ENCODE assay signal across 8 cellular contexts in the genomic region with DNA sequence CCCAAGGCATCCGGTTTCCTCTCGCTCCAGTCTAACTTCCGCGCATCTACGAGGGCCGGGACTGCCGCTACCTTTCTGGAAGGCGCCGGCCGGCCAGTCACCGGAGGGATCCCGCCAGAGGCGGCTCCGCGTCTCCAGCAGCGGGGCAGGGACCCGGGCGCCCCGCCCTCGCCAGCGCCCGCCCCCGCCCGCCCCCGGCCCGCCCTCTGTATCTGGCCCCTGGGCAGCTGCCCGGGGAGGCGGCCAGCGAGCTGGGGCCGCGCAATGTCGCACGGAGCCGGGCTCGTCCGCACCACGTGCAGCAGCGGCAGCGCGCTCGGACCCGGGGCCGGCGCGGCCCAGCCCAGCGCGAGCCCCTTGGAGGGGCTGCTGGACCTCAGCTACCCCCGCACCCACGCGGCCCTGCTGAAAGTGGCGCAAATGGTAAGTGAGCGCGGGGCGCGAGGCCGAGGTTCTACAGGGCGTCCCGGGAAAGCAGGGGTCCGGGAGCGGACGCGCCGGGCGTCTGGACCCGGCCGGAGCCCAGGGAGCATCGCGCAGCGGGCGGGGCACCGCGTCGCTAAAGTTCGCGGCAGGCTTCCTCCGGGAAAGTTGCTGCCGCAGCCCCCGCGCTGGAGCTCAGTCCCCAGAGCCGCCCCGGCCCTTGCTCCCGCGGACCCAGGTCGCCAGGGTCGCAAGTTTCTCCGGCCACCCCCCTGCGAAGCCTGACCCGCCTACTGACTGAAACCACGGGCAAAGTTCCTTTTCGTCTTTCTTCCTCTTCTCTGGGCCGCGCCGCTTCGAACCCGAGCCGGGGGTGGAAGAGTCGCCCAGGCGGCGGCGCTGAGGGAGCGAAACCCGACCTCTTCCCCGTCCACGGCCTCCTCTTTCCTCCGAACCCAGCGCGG. TPM values are rescaled to one million over a fixed set of nuclear protein-coding genes. Genes with fewer than 3 reads are reported as not detected.
A peak's percentile ranks its signal among the peaks of the same experiment; 100 is the strongest.
DNase-seq lines count a peak whose midpoint lies in the region; ATAC-seq, FAIRE-seq and TF ChIP-seq lines count a peak whose summit lies in the region.

A gene with protein sequence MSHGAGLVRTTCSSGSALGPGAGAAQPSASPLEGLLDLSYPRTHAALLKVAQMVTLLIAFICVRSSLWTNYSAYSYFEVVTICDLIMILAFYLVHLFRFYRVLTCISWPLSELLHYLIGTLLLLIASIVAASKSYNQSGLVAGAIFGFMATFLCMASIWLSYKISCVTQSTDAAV (plus strand): TSS at position 211 of the 887 bp plus-strand sequence. CDS start 54 bp downstream, at position 265.

- 2 to 4% methylated on average over 9 to 71 of the region's 107 CpGs for WGBS in body of pancreas, 2 donors
- whole genome bisulfite sequencing in small intestine, 3 donors, result 1% methylated on average over 88 to 107 of the region's 107 CpGs

- H3K27me3 ChIP-seq in BE2C (no peaks in the 10 kb centered on the region), HUES48 (ENCODE audit: control insufficient read depth, insufficient read depth, low read length) (peaks cover 17% of the 10 kb centered on the region), body of pancreas (no peaks in the 10 kb centered on the region), small intestine (ENCODE audit: control insufficient read depth in 2 of 2, insufficient read depth in 2 of 2, low read length in 2 of 2) (no peaks in the 10 kb centered on the region)

- no peaks in the 10 kb centered on the region for H3K9me3 ChIP-seq in BE2C
- H3K9me3 ChIP-seq in HUES48 (ENCODE audit: control insufficient read depth, insufficient read depth, low read length), result no peaks in the 10 kb centered on the region
- H3K9me3 ChIP-seq in body of pancreas, result no peaks in the 10 kb centered on the region
- H3K9me3 ChIP-seq in iPS-18c (ENCODE audit: control insufficient read depth, insufficient read depth, low read length), result no peaks in the 10 kb centered on the region
- H3K9me3 ChIP-seq in small intestine (ENCODE audit: control insufficient read depth, low read depth), result no peaks in the 10 kb centered on the region

- peak; percentile 58 for ATAC-seq in GM19455 (IDR thresholded peaks at IDR 0.05; ENCODE audit: unreplicated experiment)
- peak; percentile 92 for ATAC-seq in body of pancreas
- ATAC-seq in HG03280 (IDR thresholded peaks at IDR 0.05; ENCODE audit: unreplicated experiment), result no peak

- H3K36me3 ChIP-seq in BE2C (no peaks in the 10 kb centered on the region), HUES48 (ENCODE audit: control insufficient read depth, insufficient read depth, low read length) (peaks cover 4% of the 10 kb centered on the region; the same call in 1 of the 2 replicates), body of pancreas (replicated peaks in 1 of 2; ENCODE audit: insufficient read depth in 1 of 2, low read depth in 2 of 2) (no peaks in the 10 kb centered on the region), small intestine (ENCODE audit: control insufficient read depth in 2 of 2, insufficient read depth in 2 of 2, low read length in 2 of 2) (no peaks in the 10 kb centered on the region)

- H3K27ac ChIP-seq in HUES48 (ENCODE audit: low read depth, low read length) (peak within 1 kb of the TSS; percentile 44), body of pancreas (peak within 1 kb of the TSS; percentile 57 to 89 (median 80)), small intestine (ENCODE audit: low read depth in 1 of 2, low read length in 1 of 2) (peak within 1 kb of the TSS; percentile 77 to 88)

- TF ChIP-seq POLR2A in body of pancreas (IDR thresholded peaks at IDR 0.05), result peak; percentile 52 to 60 (median 56)

- H3K4me3 ChIP-seq in BE2C (ENCODE audit: low read depth, low read length) (peak within 1 kb of the TSS; percentile 72), HUES48 (ENCODE audit: low read depth, low read length) (peak within 1 kb of the TSS; percentile 74), body of pancreas (peak within 1 kb of the TSS; percentile 33 to 40), iPS-18c (ENCODE audit: insufficient read depth, low read depth, low read length) (peak within 1 kb of the TSS; percentile 86), small intestine (ENCODE audit: low read depth in 1 of 2, low read length in 2 of 2) (peak within 1 kb of the TSS; percentile 75 to 78)

- no peak for FAIRE-seq in small intestine (lab: Jason Lieb, UNC)

- TF ChIP-seq CTCF in BE2C (IDR thresholded peaks at IDR 0.05; ENCODE audit: low read depth, low read length) (no peak), body of pancreas (IDR thresholded peaks at IDR 0.05) (no peak)

- intact Hi-C loops in body of pancreas (cut with DNase I), result no loop called here

- no peaks in the 10 kb centered on the region for H3K4me1 ChIP-seq in BE2C
- H3K4me1 ChIP-seq in HUES48 (ENCODE audit: control insufficient read depth, insufficient read depth, low read length), result peaks cover 5% of the 10 kb centered on the region; the same call in 1 of the 2 replicates
- peaks cover 10% of the 10 kb centered on the region for H3K4me1 ChIP-seq in body of pancreas
- no peaks in the 10 kb centered on the region for H3K4me1 ChIP-seq in small intestine (ENCODE audit: control insufficient read depth in 2 of 2, insufficient read depth in 1 of 2, low read depth in 1 of 2, low read length in 1 of 2)

- DNase-seq in BE2C (peak; percentile 61), T1000 (lab: John Stamatoyannopoulos, UW) (peak; percentile 54), body of pancreas (peak; percentile 74 to 82 (median 79)), small intestine (peak; percentile 44)

- H3K9ac ChIP-seq in HUES48 (ENCODE audit: low read depth, low read length), result peak within 1 kb of the TSS; percentile 77

RNA-seq across cellular contexts. Expression of the gene that starts here (rescaled TPM):
- 15.5 TPM for polyA plus RNA-seq in BE2C (2012; ENCODE audit: insufficient read depth, insufficient read length, low read depth)
- 10 to 100 TPM; 23.3 to 51.1 TPM for total RNA-seq in body of pancreas
- 1 to 10 TPM; 2.0 to 5.6 (median 3.5) TPM for polyA plus RNA-seq in small intestine
